ENCODE assay signal across 1 cellular context in the genomic region with DNA sequence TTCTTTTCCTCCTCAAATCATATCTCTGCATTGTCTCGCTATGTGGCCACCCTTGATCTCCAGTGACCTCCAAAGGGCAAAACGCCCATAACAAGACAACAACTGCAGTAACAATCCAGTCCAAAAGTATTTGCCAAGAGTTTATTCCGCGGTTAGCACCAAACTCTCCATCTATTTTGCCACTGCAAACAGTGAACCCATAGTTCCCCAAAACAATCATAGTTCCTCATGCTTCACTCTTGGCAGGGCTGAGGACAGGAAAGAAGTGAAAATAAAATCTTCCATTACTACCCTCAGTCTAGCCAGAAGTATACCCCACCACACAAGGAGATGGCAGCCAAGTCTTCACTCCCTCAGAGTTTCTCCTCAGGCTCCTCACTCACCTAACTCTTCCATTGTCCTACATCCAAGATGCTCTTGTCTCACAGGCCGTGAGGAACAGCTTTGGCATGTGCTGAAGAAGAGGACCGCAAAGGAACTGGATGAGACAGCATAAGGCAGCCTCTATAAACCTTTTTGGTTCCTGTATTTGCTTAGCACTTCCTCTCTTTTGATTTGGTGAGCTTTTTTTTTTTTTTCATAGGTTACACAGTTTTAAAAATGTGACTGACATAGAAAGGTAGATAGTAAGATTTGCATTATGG.
TF ChIP-seq lines count a peak whose summit lies in the region.

LPXN (minus strand) TSS at position 480 of the 644 bp plus-strand sequence; CDS start at position 396, 84 bp downstream.

TF ChIP-seq in A549, 52 proteins besides CTCF, POLR2A, EP300 and RAD21:
- TF ChIP-seq CEBPB (IDR thresholded peaks at IDR 0.05) (no peak), HEYL (CRISPR knock-in tag; IDR thresholded peaks at IDR 0.05) (no peak), JUNB (IDR thresholded peaks at IDR 0.05) (no peak), CBX2 (IDR thresholded peaks at IDR 0.05; ENCODE audit: borderline replicate concordance, low read depth) (no peak), CBX8 (IDR thresholded peaks at IDR 0.05) (no peak), FOXS1 (CRISPR knock-in tag; IDR thresholded peaks at IDR 0.05) (no peak), HOXA7 (CRISPR knock-in tag; IDR thresholded peaks at IDR 0.05) (no peak), TP53 (CRISPR knock-in tag; IDR thresholded peaks at IDR 0.05) (no peak), TFCP2L1 (CRISPR knock-in tag; IDR thresholded peaks at IDR 0.05) (no peak), RFX5 (IDR thresholded peaks at IDR 0.05) (no peak), JUN (IDR thresholded peaks at IDR 0.05) (no peak), NR3C1 (IDR thresholded peaks at IDR 0.05) (no peak), KDM5A (IDR thresholded peaks at IDR 0.05) (no peak), ZFP36 (IDR thresholded peaks at IDR 0.05; ENCODE audit: borderline replicate concordance, partially characterized antibody) (no peak), RNF2 (IDR thresholded peaks at IDR 0.05; ENCODE audit: borderline replicate concordance, low read depth) (no peak)
TF ChIP-seq in A549: peak in this region for 0.
